Comparison of ENCODE assay signal across 10 cellular contexts in the genomic region with DNA sequence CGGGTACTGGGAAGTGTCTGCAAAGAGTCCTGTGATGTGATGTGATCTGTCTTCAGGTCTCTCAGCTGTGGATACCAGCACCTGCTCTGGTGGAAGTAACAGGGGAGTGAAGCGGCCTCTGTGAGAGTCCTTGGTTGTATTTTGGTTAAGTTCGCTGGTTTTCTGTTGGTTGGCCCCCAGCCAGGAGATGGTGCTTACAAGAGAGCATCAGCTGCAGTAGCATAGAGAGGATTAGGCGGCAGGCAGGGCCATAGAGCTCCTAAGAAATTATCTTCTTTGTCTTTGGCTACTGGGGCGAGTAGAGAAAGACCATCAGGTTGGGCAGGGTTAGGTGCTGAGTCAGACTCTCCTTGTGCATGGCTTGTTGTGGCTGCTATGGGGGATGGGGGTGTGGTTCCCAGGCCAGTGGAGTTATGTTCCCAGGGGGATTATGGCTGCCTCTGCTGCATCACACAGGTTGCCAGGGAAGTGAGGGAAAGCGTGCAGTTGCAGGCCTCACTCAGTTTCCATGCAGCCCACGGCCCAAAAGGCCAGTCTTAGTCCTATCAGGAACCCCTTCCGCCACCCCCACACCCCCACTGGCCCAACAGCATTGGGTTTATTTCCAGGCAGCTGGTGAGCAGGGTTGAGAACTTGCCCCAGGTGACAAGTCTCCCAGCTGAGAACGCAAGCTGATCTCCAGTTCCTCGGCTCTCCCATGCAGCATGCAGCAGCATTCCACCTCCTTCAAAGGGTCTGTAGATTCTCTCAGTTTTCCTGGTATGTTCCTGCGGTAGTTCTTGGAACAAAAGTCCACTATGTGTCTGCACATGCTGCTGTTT.
DNase-seq lines count a peak whose midpoint lies in the region; ATAC-seq, FAIRE-seq and TF ChIP-seq lines count a peak whose summit lies in the region.
"Had no signal": no experiment of that assay in that cellular context is flagged by ENCODE, and none has a peak within 500 bp of the region (broad histone marks: within the 10 kb centered on the region; RNA-seq: fewer than 3 reads in every experiment).

No MANE protein-coding gene starts in this region.

- FAIRE-seq in GM12878 (lab: Jason Lieb, UNC) = no peak

- intact Hi-C loops in GM12878 (cut with micrococcal nuclease; ENCODE audit: unreplicated experiment) = no loop called here

- H3K4me1 ChIP-seq in Loucy (ENCODE audit: insufficient read depth, low read length, poor library complexity, severe bottlenecking) (peaks cover 14% of the 10 kb centered on the region), GM12878 (ENCODE audit: control insufficient read depth, insufficient read depth, low read length) (no peaks in the 10 kb centered on the region), smooth muscle cell (ENCODE audit: low read depth) (no peaks in the 10 kb centered on the region)
- H3K4me1 ChIP-seq: adrenal gland had no signal

- H3K9ac ChIP-seq in Loucy (ENCODE audit: low read depth, low read length, poor library complexity, severe bottlenecking) (peak overlapping the region; percentile 23), GM12878 (ENCODE audit: control insufficient read depth, insufficient read depth, low read length) (no peak overlapping the region), smooth muscle cell (ENCODE audit: low read depth) (no peak overlapping the region)

- peak overlapping the region; percentile 39 for H3K4me2 ChIP-seq in Loucy (ENCODE audit: low read depth, low read length, poor library complexity, severe bottlenecking)
- H3K4me2 ChIP-seq in GM12878 (ENCODE audit: control insufficient read depth, insufficient read depth) = no peak overlapping the region
- no peak overlapping the region for H3K4me2 ChIP-seq in smooth muscle cell

- in situ Hi-C loops in GM12878 (cut with MboI) = no loop called here

- H3F3A ChIP-seq in Loucy (ENCODE audit: low read depth) = no peaks in the 10 kb centered on the region
- H3F3A ChIP-seq in smooth muscle cell (ENCODE audit: low read depth) = no peaks in the 10 kb centered on the region

- ATAC-seq in GM12878 (peak; percentile 78), GM18861 (IDR thresholded peaks at IDR 0.05; ENCODE audit: unreplicated experiment) (no peak)

- no peaks in the 10 kb centered on the region for H3K9me2 ChIP-seq in Loucy (replicated peaks; ENCODE audit: low read depth, low read length)

- TF ChIP-seq CTCF in Loucy (conservative IDR thresholded peaks at IDR 0.05; ENCODE audit: low read length) (no peak), GM12878 (IDR thresholded peaks at IDR 0.05 in 2 of 3, conservative IDR thresholded peaks at IDR 0.05 in 1 of 3; ENCODE audit: control insufficient read depth in 2 of 3, extremely low read depth in 1 of 3, insufficient read depth in 1 of 3, low read depth in 3 of 3, low read length in 3 of 3) (no peak), smooth muscle cell (IDR thresholded peaks at IDR 0.05; ENCODE audit: borderline replicate concordance, insufficient read depth, poor library complexity, severe bottlenecking) (no peak)

- no peaks in the 10 kb centered on the region for H3K9me3 ChIP-seq in Loucy (ENCODE audit: insufficient read depth, low read depth, low read length)
- peaks cover 3% of the 10 kb centered on the region; the same call in 1 of the 3 replicates for H3K9me3 ChIP-seq in GM12878 (replicated peaks; ENCODE audit: control insufficient read depth, insufficient read depth, low read length)
- H3K9me3 ChIP-seq in smooth muscle cell (replicated peaks; ENCODE audit: low read depth) = no peaks in the 10 kb centered on the region
- H3K9me3 ChIP-seq: adrenal gland had no signal

- POLR2A ChIA-PET in GM12878 (lab: Charles Lee) = no interaction called here

- no peak for TF ChIP-seq POLR2A in GM12878 (IDR thresholded peaks at IDR 0.05; ENCODE audit: low read depth, low read length)

- H3K4me3 ChIP-seq in Loucy (ENCODE audit: low read length, poor library complexity, severe bottlenecking) = no peak overlapping the region
- H3K4me3 ChIP-seq in GM12878 = no peak overlapping the region
- H3K4me3 ChIP-seq in smooth muscle cell = no peak overlapping the region
- H3K4me3 ChIP-seq: adrenal gland had no signal

- no peak overlapping the region for H3K27ac ChIP-seq in GM12878 (ENCODE audit: control insufficient read depth, insufficient read depth)
- no peak overlapping the region for H3K27ac ChIP-seq in smooth muscle cell (ENCODE audit: low read depth)
- H3K27ac ChIP-seq: adrenal gland had no signal

- H3K36me3 ChIP-seq in Loucy (ENCODE audit: insufficient read depth, low read length) (peaks cover 38% of the 10 kb centered on the region), GM12878 (ENCODE audit: control insufficient read depth in 2 of 2, insufficient read depth in 2 of 2, low read length in 1 of 2) (peaks cover 1 to 11% of the 10 kb centered on the region in 2 experiments; a peak in 3 of 4 replicates), smooth muscle cell (ENCODE audit: low read depth) (peaks cover 8% of the 10 kb centered on the region)

- no peaks in the 10 kb centered on the region for H3K27me3 ChIP-seq in Loucy (ENCODE audit: insufficient read depth, low read length, poor library complexity, severe bottlenecking)
- H3K27me3 ChIP-seq in GM12878 (replicated peaks in 1 of 2; ENCODE audit: control insufficient read depth in 2 of 2, insufficient read depth in 2 of 2, low read length in 1 of 2) = no peaks in the 10 kb centered on the region
- H3K27me3 ChIP-seq in smooth muscle cell (ENCODE audit: low read depth) = no peaks in the 10 kb centered on the region
- H3K27me3 ChIP-seq: adrenal gland had no signal

- no peak overlapping the region for H2AFZ ChIP-seq in Loucy (ENCODE audit: low read length)
- H2AFZ ChIP-seq in GM12878 (ENCODE audit: control insufficient read depth, low read depth, low read length) = no peak overlapping the region
- H2AFZ ChIP-seq in smooth muscle cell (ENCODE audit: low read depth) = no peak overlapping the region

- no peaks in the 10 kb centered on the region for H4K20me1 ChIP-seq in Loucy (ENCODE audit: insufficient read depth, low read length, poor library complexity, severe bottlenecking)
- no peaks in the 10 kb centered on the region for H4K20me1 ChIP-seq in GM12878 (ENCODE audit: control insufficient read depth, insufficient read depth)
- no peaks in the 10 kb centered on the region for H4K20me1 ChIP-seq in smooth muscle cell (ENCODE audit: low read depth)

- WGBS in GM12878 (ENCODE audit: insufficient coverage, insufficient replicate concordance, low lambda C conversion rate, missing lambda C conversion rate) = 85% methylated on average over 11 of the region's 11 CpGs
- WGBS in smooth muscle cell (ENCODE audit: low lambda C conversion rate) = 86% methylated on average over 11 of the region's 11 CpGs

- TF ChIP-seq EP300 in GM12878 (IDR thresholded peaks at IDR 0.05; ENCODE audit: borderline replicate concordance in 1 of 2, control insufficient read depth in 1 of 2, low read depth in 2 of 2, low read length in 2 of 2) = no peak

- TF ChIP-seq RAD21 in GM12878 (IDR thresholded peaks at IDR 0.05; ENCODE audit: insufficient read depth, low read depth, low read length) = no peak

- no TSS peak for BruUV-seq in GM12878 (replicated peaks; lab: Mats Ljungman, UMichigan)

- H3K79me2 ChIP-seq in Loucy (ENCODE audit: insufficient read depth, low read length) (no peaks in the 10 kb centered on the region), GM12878 (ENCODE audit: control insufficient read depth, insufficient read depth, low read length) (no peaks in the 10 kb centered on the region), smooth muscle cell (ENCODE audit: low read depth) (no peaks in the 10 kb centered on the region)

- RAD21 ChIA-PET in GM12878 (lab: Charles Lee; ENCODE audit: unreplicated experiment) = no interaction called here

- peak; percentile 91 for DNase-seq in ELF-1 (ENCODE audit: low read depth, low spot score)
- no peak for DNase-seq in GM12878 (ENCODE audit: low read depth, low spot score)
- DNase-seq in left kidney (ENCODE audit: low read depth, low spot score) = peak; percentile 4
- DNase-seq in smooth muscle cell (lab: John Stamatoyannopoulos, UW; ENCODE audit: unreplicated experiment) = no peak
- no peak for DNase-seq in amygdala (lab: John Stamatoyannopoulos, UW)
- DNase-seq in NCI-H1105 (lab: John Stamatoyannopoulos, UW) = no peak
- DNase-seq: activated CD4-positive, alpha-beta T cell treated with anti-CD3 and anti-CD28 coated beads, Interleukin-2, amount 10 ng/mL, durations not matched to agents 24 days and 14 days; adrenal gland had no signal

- SMC1A ChIA-PET in GM12878 (lab: Charles Lee; ENCODE audit: uncharacterized antibody, unreplicated experiment) = no interaction called here

- CTCF ChIA-PET in GM12878 (lab: Yijun Ruan, JAX) = interaction anchor here (0.7 kb wide), 1 partner anchor 57 kb away, joined by 3 read pairs; no protein-coding TSS in a partner anchor

TF ChIP-seq in GM12878, 131 proteins besides CTCF, POLR2A, EP300 and RAD21:
- TF ChIP-seq SRF (IDR thresholded peaks at IDR 0.05; ENCODE audit: low read depth in 2 of 2, low read length in 2 of 2) = no peak
- no peak for TF ChIP-seq SUZ12 (IDR thresholded peaks at IDR 0.05; ENCODE audit: unreplicated experiment)
- peak; percentile 67 for TF ChIP-seq MEF2B (IDR thresholded peaks at IDR 0.05; ENCODE audit: partially characterized antibody, poor library complexity, severe bottlenecking)

Comparison
In these comparisons a context has a peak if more than half of its experiments do, and no peak if none do; other contexts are left out.
1. DNase-seq: peak in ELF-1 (single experiment) and left kidney (single experiment); none in GM12878 (single experiment), smooth muscle cell (single experiment), amygdala (0 of 56) and NCI-H1105 (single experiment).